Comparison of ENCODE assay signal across 23 cellular contexts in genomic region chr2:22020101-22020742, GRCh38.
DNase-seq lines count a peak whose midpoint lies in the region; TF ChIP-seq lines count a peak whose summit lies in the region.
"Had no signal": no experiment of that assay in that cellular context is flagged by ENCODE, and none has a peak within 500 bp of the region (broad histone marks: within the 10 kb centered on the region; RNA-seq: fewer than 3 reads in every experiment).

No MANE protein-coding gene starts in this region.

- 81 to 93% (median 87%) methylated on average over 6 of the region's 6 CpGs for WGBS in spleen, 5 donors

- intact Hi-C loops in spleen (cut with DNase I; ENCODE audit: low total_unique reads): no loop called here

- no peak overlapping the region for H3K4me3 ChIP-seq in spleen
- H3K4me3 ChIP-seq: coronary artery, testis had no signal

- DNase-seq in DMS53 treated with DMSO at 0.1 percent for 48 hours (lab: John Stamatoyannopoulos, UW; ENCODE audit: unreplicated experiment): peak; percentile 42
- DNase-seq in NCI-H1694 (lab: John Stamatoyannopoulos, UW): peak; percentile 93
- DNase-seq in SK-N-DZ (ENCODE audit: low spot score): peak; percentile 36
- peak; percentile 13 for DNase-seq in kidney tubule cell (ENCODE audit: low spot score)
- DNase-seq in spleen: no peak
- no peak for DNase-seq in iPS-NIHi7 (ENCODE audit: extremely low spot score)
- DNase-seq in AG08395 (ENCODE audit: low spot score): no peak
- no peak for DNase-seq in OCI-M1 (lab: John Stamatoyannopoulos, UW)
- DNase-seq: activated CD4-positive, alpha-beta T cell treated with anti-CD3 and anti-CD28 coated beads for 1 hour; activated CD8-positive, alpha-beta T cell treated with anti-CD3 and anti-CD28 coated beads for 36 hours; amygdala; C1 segment of cervical spinal cord; effector memory CD8-positive, alpha-beta T cell; H9; NCI-H1105; NCI-H2081; NCI-H510A; RPMI8226; stimulated activated naive CD8-positive, alpha-beta T cell treated with anti-CD3 and anti-CD28 coated beads, Interleukin-15, Interleukin-2, amounts not matched to agents 100 U/mL and 50 U/mL, for 24 hours; T-helper 2 cell; testis had no signal

- H3K36me3 ChIP-seq in spleen: no peaks in the 10 kb centered on the region
- H3K36me3 ChIP-seq: neutrophil had no signal

- H3K9me3 ChIP-seq in spleen: no peaks in the 10 kb centered on the region
- H3K9me3 ChIP-seq: neutrophil, testis had no signal

- H3K27me3 ChIP-seq in spleen (replicated peaks in 1 of 7): no peaks in the 10 kb centered on the region
- H3K27me3 ChIP-seq: neutrophil, testis had no signal

- TF ChIP-seq CTCF in spleen (IDR thresholded peaks at IDR 0.05 in 8 of 11, conservative IDR thresholded peaks at IDR 0.05 in 3 of 11): no peak

- no peaks in the 10 kb centered on the region for H3K4me1 ChIP-seq in spleen
- H3K4me1 ChIP-seq: testis had no signal

- H3K27ac ChIP-seq in spleen: no peak overlapping the region
- H3K27ac ChIP-seq: coronary artery, neutrophil, testis had no signal

- TF ChIP-seq POLR2A in spleen (IDR thresholded peaks at IDR 0.05): no peak

Comparison
In these comparisons a context has a peak if more than half of its experiments do, and no peak if none do; other contexts are left out.
1. DNase-seq: peak in DMS53 treated with DMSO at 0.1 percent for 48 hours (single experiment), NCI-H1694 (single experiment), SK-N-DZ (single experiment) and kidney tubule cell (single experiment); none in spleen (single experiment), iPS-NIHi7 (single experiment), AG08395 (single experiment) and OCI-M1 (single experiment).